8 cellular contexts compared by ENCODE assay signal in genomic region chr16:58128721-58129096, GRCh38.
DNase-seq lines count a peak whose midpoint lies in the region; ATAC-seq and TF ChIP-seq lines count a peak whose summit lies in the region.

No MANE protein-coding gene starts in this region.

- H3K27me3 Mint-ChIP-seq in nephron (ENCODE audit: low read depth): no peaks in the 10 kb centered on the region

- H3K36me3 Mint-ChIP-seq in nephron (ENCODE audit: low read depth): peaks cover 4% of the 10 kb centered on the region

- DNase-seq in DMS 273 (lab: John Stamatoyannopoulos, UW; ENCODE audit: unreplicated experiment) (peak; percentile 70), DMS 273 treated with DMSO at 0.1 percent for 48 hours (lab: John Stamatoyannopoulos, UW) (no peak), T follicular helper cell (ENCODE audit: low read depth) (peak; percentile 12), epithelial cell of esophagus (ENCODE audit: low read depth) (no peak), dedifferentiated amniotic fluid mesenchymal stem cell (ENCODE audit: extremely low spot score) (no peak), GM13976 (ENCODE audit: low spot score) (no peak)

- H3K4me1 Mint-ChIP-seq in nephron: peaks cover 40% of the 10 kb centered on the region

- peak overlapping the region; percentile 80 to 86 (median 82) for H3K4me3 Mint-ChIP-seq in nephron

- peak overlapping the region; percentile 68 to 82 (median 80) for H3K27ac Mint-ChIP-seq in nephron

- peaks cover 5% of the 10 kb centered on the region for H3K9me3 Mint-ChIP-seq in nephron

- ATAC-seq in HG02798 (IDR thresholded peaks at IDR 0.05; ENCODE audit: poor library complexity, unreplicated experiment): peak; percentile 3

- no peak for TF ChIP-seq CTCF in epithelial cell of esophagus (IDR thresholded peaks at IDR 0.05; ENCODE audit: insufficient read depth, low read depth, low read length, missing control alignments)
- no peak for TF ChIP-seq CTCF in nephron (IDR thresholded peaks at IDR 0.05; ENCODE audit: unreplicated experiment in 3 of 3)
- TF ChIP-seq CTCF in GM13976 (IDR thresholded peaks at IDR 0.05; ENCODE audit: borderline replicate concordance, control extremely low read depth, extremely low read depth, insufficient read depth, missing control alignments): no peak

- peak overlapping the region; percentile 91 for H3K4me3 ChIP-seq in epithelial cell of esophagus (ENCODE audit: low read length)

- in situ Hi-C loops in GM13976 (cut with MboI; ENCODE audit: low sequenced_read_pairs, unreplicated experiment): loop anchor here (10.0 kb wide), 1 partner anchor 114 kb away; no protein-coding TSS in a partner anchor

Comparison
In these comparisons a context has a peak if more than half of its experiments do, and no peak if none do; other contexts are left out.
1. DNase-seq: peak in DMS 273 (single experiment) and T follicular helper cell (single experiment); none in DMS 273 treated with DMSO at 0.1 percent for 48 hours (single experiment), epithelial cell of esophagus (single experiment), dedifferentiated amniotic fluid mesenchymal stem cell (single experiment) and GM13976 (single experiment).